ENCODE assay signal across 8 cellular contexts in the genomic region with DNA sequence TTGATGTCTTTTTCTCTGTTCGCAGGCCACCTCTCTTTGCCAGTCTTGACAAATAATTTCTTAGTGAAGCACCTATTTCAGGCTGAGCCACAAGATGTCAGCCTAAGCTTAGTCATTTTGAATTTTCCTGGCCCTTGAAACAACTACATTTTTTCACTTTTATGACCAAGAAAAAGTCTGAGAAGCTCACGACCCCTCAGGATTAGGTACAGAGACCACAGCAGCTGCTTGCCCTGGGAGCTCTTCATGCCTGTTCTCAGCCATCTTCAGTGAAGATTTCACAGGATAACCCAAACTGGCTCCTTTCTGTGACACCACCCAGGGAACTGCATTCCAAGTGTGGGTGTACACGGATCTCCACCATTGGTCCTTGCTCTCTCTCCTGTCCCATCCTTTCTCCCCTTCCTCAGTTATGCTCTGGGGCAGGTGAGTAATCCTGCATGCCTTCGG. TPM values are rescaled to one million over a fixed set of nuclear protein-coding genes. Genes with fewer than 3 reads are reported as not detected.
DNase-seq lines count a peak whose midpoint lies in the region; ATAC-seq and TF ChIP-seq lines count a peak whose summit lies in the region.
"Had no signal": no experiment of that assay in that cellular context is flagged by ENCODE, and none has a peak within 500 bp of the region (broad histone marks: within the 10 kb centered on the region; RNA-seq: fewer than 3 reads in every experiment).

No MANE protein-coding gene starts in this region.

- H3K4me1 Mint-ChIP-seq in chondrocyte (ENCODE audit: low read depth): peaks cover 5% of the 10 kb centered on the region
- peaks cover 7% of the 10 kb centered on the region for H3K4me1 Mint-ChIP-seq in mesothelial cell of epicardium

- H3K27ac Mint-ChIP-seq in chondrocyte (ENCODE audit: unreplicated experiment): no peak overlapping the region
- H3K27ac Mint-ChIP-seq in mesothelial cell of epicardium: no peak overlapping the region
- H3K27ac Mint-ChIP-seq: naive thymus-derived CD8-positive, alpha-beta T cell had no signal

- peak; percentile 50 for TF ChIP-seq CTCF in GM12873 (IDR thresholded peaks at IDR 0.05; ENCODE audit: insufficient read depth, low read depth, low read length, missing control alignments)
- peak; percentile 91 for TF ChIP-seq CTCF in chondrocyte (IDR thresholded peaks at IDR 0.05)
- TF ChIP-seq CTCF in mesothelial cell of epicardium (IDR thresholded peaks at IDR 0.05; ENCODE audit: unreplicated experiment): peak; percentile 46

- no peak for ATAC-seq in GM19351 (IDR thresholded peaks at IDR 0.05; ENCODE audit: unreplicated experiment)
- ATAC-seq: naive thymus-derived CD8-positive, alpha-beta T cell had no signal

- H3K36me3 Mint-ChIP-seq in chondrocyte (ENCODE audit: low read depth) (no peaks in the 10 kb centered on the region), mesothelial cell of epicardium (peaks cover 2% of the 10 kb centered on the region)
- H3K36me3 Mint-ChIP-seq: naive thymus-derived CD8-positive, alpha-beta T cell had no signal

- DNase-seq in NCI-H1417 treated with DMSO at 0.1 percent for 48 hours (lab: John Stamatoyannopoulos, UW) (peak; percentile 6), chondrocyte (ENCODE audit: low spot score) (no peak), mesothelial cell of epicardium (ENCODE audit: low spot score in 2 of 2, unreplicated experiment in 2 of 2) (no peak), activated gamma-delta T cell (lab: John Stamatoyannopoulos, UW) (no peak), NCI-H2029 treated with DMSO at 0.1 percent for 48 hours (lab: John Stamatoyannopoulos, UW) (no peak)

- H3K27me3 Mint-ChIP-seq in chondrocyte (ENCODE audit: low read depth) (no peaks in the 10 kb centered on the region), mesothelial cell of epicardium (ENCODE audit: low read depth) (no peaks in the 10 kb centered on the region)
- H3K27me3 Mint-ChIP-seq: naive thymus-derived CD8-positive, alpha-beta T cell had no signal

- peaks cover 3% of the 10 kb centered on the region for H3K9me3 Mint-ChIP-seq in chondrocyte (ENCODE audit: low read depth)
- peaks cover 11% of the 10 kb centered on the region for H3K9me3 Mint-ChIP-seq in mesothelial cell of epicardium
- H3K9me3 Mint-ChIP-seq: naive thymus-derived CD8-positive, alpha-beta T cell had no signal

- H3K4me3 Mint-ChIP-seq in chondrocyte (ENCODE audit: unreplicated experiment) (no peak overlapping the region), mesothelial cell of epicardium (no peak overlapping the region)
- H3K4me3 Mint-ChIP-seq: naive thymus-derived CD8-positive, alpha-beta T cell had no signal

RNA-seq across cellular contexts. Expression of gene SPTLC3, which starts 38.4 kb away (rescaled TPM):
- 5.0 to 11.9 TPM (median 5.8 TPM) in 3 replicates for total RNA-seq in chondrocyte
- total RNA-seq in mesothelial cell of epicardium: 27.0 to 28.5 TPM (median 27.7 TPM) in 3 replicates
